19 cellular contexts compared by ENCODE assay signal in genomic region chr6:62971976-62972658, GRCh38.
A peak's percentile ranks its signal among the peaks of the same experiment; 100 is the strongest.
DNase-seq lines count a peak whose midpoint lies in the region; ATAC-seq, FAIRE-seq and TF ChIP-seq lines count a peak whose summit lies in the region.
"Had no signal": no experiment of that assay in that cellular context is flagged by ENCODE, and none has a peak within 500 bp of the region (broad histone marks: within the 10 kb centered on the region; RNA-seq: fewer than 3 reads in every experiment).

No MANE protein-coding gene starts in this region.

- DNase-seq in GM19239 (ENCODE audit: insufficient read length, low spot score) (no peak), renal cortical epithelial cell (ENCODE audit: low read depth) (peak; percentile 93), erythroblast (lab: John Stamatoyannopoulos, UW) (no peak), islet precursor cell (no peak)
- no peak for DNase-seq in stimulated activated naive CD4-positive, alpha-beta T cell (lab: John Stamatoyannopoulos, UW)
- DNase-seq: activated CD8-positive, alpha-beta memory T cell treated with anti-CD3 and anti-CD28 coated beads for 24 hours; activated naive CD8-positive, alpha-beta T cell treated with anti-CD3 and anti-CD28 coated beads for 36 hours; activated T-cell treated with anti-CD3 and anti-CD28 coated beads, Interleukin-2, amount 50 U/mL, for 72 hours; Caco-2; endodermal cell; mesendoderm; NCI-H1417 treated with DMSO at 0.1 percent for 48 hours; NCI-H2171; NCI-H774; PC-9; spleen had no signal

- no peak for TF ChIP-seq POLR2A in erythroblast (IDR thresholded peaks at IDR 0.05; ENCODE audit: low read length)

- peak; percentile 56 for FAIRE-seq in GM19239 (lab: Jason Lieb, UNC)
- FAIRE-seq: keratinocyte had no signal

- ATAC-seq in HG02763 (IDR thresholded peaks at IDR 0.05; ENCODE audit: unreplicated experiment): peak; percentile 43
- peak; percentile 57 for ATAC-seq in HG03571 (IDR thresholded peaks at IDR 0.05; ENCODE audit: unreplicated experiment)
- ATAC-seq: activated T-cell treated with anti-CD3 and anti-CD28 coated beads, Interleukin-2, amount 50 U/mL, for 72 hours had no signal
